ENCODE assay signal across 11 cellular contexts in the genomic region with DNA sequence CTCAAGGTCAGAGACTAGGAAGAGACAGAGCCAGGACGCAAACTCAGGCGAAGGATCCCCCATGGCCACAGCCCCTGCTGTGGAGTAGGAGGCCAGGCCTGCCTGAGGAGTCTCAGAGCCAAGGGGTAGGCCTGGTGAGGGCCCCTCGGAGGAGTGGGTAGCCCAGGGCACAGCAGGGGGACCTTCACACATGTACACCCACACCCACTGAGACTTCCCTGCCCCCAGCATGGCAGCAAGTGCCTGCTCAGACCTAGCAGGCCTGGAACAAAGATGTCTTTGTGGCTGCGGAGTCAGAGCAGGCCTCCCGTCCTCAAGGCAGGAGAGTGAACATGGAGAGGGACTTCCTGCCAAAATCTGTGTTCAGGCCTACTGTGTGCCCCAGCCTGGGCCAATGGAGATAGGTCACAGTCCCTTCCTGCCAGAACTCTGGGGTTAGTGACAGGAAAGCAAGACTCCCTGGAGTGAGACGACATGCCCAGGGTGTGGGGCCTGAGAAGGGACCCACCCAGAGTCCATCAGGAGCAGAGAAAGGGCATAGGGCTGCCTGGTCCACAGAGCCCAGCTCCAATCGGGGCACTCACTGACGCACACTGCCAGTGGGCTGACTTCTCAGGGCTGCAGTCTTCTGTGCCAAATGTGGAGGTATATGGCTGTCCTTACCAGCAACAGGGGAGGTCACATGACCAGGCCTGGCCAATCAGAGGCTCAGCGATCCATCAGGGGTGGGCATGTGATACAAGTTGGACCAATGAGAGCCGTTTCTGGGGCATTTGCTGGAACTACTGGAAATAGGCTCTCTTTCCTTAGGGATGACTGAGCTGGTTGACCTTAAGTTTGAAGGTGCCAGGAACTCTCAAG. TPM values are rescaled to one million over a fixed set of nuclear protein-coding genes. Genes with fewer than 3 reads are reported as not detected.
DNase-seq lines count a peak whose midpoint lies in the region; FAIRE-seq and TF ChIP-seq lines count a peak whose summit lies in the region.
"Had no signal": no experiment of that assay in that cellular context is flagged by ENCODE, and none has a peak within 500 bp of the region (broad histone marks: within the 10 kb centered on the region; RNA-seq: fewer than 3 reads in every experiment).

No MANE protein-coding gene starts in this region.

- H2AFZ ChIP-seq in H1 (ENCODE audit: low read length) (no peak overlapping the region), osteoblast (ENCODE audit: low read length) (no peak overlapping the region)
- H2AFZ ChIP-seq: neural progenitor cell had no signal

- no peak overlapping the region for H3K23ac ChIP-seq in H1 (ENCODE audit: insufficient read length)

- H3K4me1 ChIP-seq in H1 (replicated peaks in 1 of 4; ENCODE audit: control insufficient read depth in 3 of 4, insufficient read depth in 4 of 4, low read length in 3 of 4) (peaks cover 7 to 39% (median 27%) of the 10 kb centered on the region in 4 experiments), osteoblast (ENCODE audit: insufficient read depth, low read length) (no peaks in the 10 kb centered on the region)
- no peaks in the 10 kb centered on the region for H3K4me1 ChIP-seq in effector memory CD4-positive, alpha-beta T cell (ENCODE audit: control insufficient read depth, insufficient read depth, low read length, poor library complexity, severe bottlenecking)

- no peak overlapping the region for H2BK20ac ChIP-seq in H1 (ENCODE audit: low read length)

- H2AK5ac ChIP-seq in H1 (ENCODE audit: low read depth, low read length) = 0 out of 2 replicates have a peak overlapping the region, but pooled peaks have one; percentile 1

- H3K27me3 ChIP-seq in H1 (replicated peaks in 1 of 4; ENCODE audit: control insufficient read depth in 3 of 4, extremely low read depth in 1 of 4, insufficient read depth in 3 of 4, low read length in 3 of 4) (no peaks in the 10 kb centered on the region), osteoblast (ENCODE audit: insufficient read depth, low read length) (peaks cover 21% of the 10 kb centered on the region)
- no peaks in the 10 kb centered on the region for H3K27me3 ChIP-seq in effector memory CD4-positive, alpha-beta T cell (replicated peaks; ENCODE audit: control insufficient read depth, insufficient read depth, low read length, poor library complexity, severe bottlenecking)

- H2BK15ac ChIP-seq in H1 (ENCODE audit: low read length) = peak overlapping the region; percentile 19; the same call in 1 of the 2 replicates

- TF ChIP-seq POLR2A in H1 (IDR thresholded peaks at IDR 0.05; ENCODE audit: control extremely low read depth in 1 of 2, low read depth in 2 of 2, low read length in 2 of 2) = no peak

- no peak overlapping the region; the same call in 1 of the 2 replicates for H4K8ac ChIP-seq in H1 (ENCODE audit: extremely low read depth, insufficient read depth, low read length)

- peak; percentile 13 for DNase-seq in ELR (ENCODE audit: low read depth)
- DNase-seq in KBM-7 = peak; percentile 9
- DNase-seq in H1 (ENCODE audit: low read depth in 1 of 2, low spot score in 2 of 2) = no peak
- peak; percentile 78 for DNase-seq in osteoblast (ENCODE audit: insufficient read length, low spot score, missing footprints)
- no peak for DNase-seq in C1 segment of cervical spinal cord (lab: John Stamatoyannopoulos, UW)
- no peak for DNase-seq in ecto neural progenitor cell (ENCODE audit: low spot score)
- DNase-seq in effector memory CD4-positive, alpha-beta T cell = no peak
- DNase-seq: NCI-H1436 treated with DMSO at 0.1 percent for 48 hours had no signal

- no peak overlapping the region for H3K9ac ChIP-seq in H1 (replicated peaks in 1 of 4; ENCODE audit: extremely low read depth in 1 of 4, low read depth in 3 of 4, low read length in 3 of 4)
- H3K9ac ChIP-seq: neural progenitor cell had no signal

- H3K56ac ChIP-seq in H1 (replicated peaks; ENCODE audit: insufficient read length, low read depth, low read length) = no peak overlapping the region

- H3K79me2 ChIP-seq in H1 (ENCODE audit: control insufficient read depth in 1 of 2, insufficient read depth in 2 of 2, low read length in 2 of 2) (no peaks in the 10 kb centered on the region), osteoblast (ENCODE audit: insufficient read depth, low read length) (no peaks in the 10 kb centered on the region)

- H3K79me1 ChIP-seq in H1 (ENCODE audit: low read depth, low read length) = no peaks in the 10 kb centered on the region; the same call in 1 of the 2 replicates

- H3K27ac ChIP-seq in H1 (ENCODE audit: low read depth, low read length) (0 out of 2 replicates have a peak overlapping the region, but pooled peaks have one; percentile 22), osteoblast (ENCODE audit: low read depth, low read length) (no peak overlapping the region)
- no peak overlapping the region for H3K27ac ChIP-seq in effector memory CD4-positive, alpha-beta T cell (ENCODE audit: insufficient read depth, low read length, poor library complexity, severe bottlenecking)
- H3K27ac ChIP-seq: HL-60, neural progenitor cell had no signal

- no peak for FAIRE-seq in H1 (lab: Jason Lieb, UNC)
- FAIRE-seq: keratinocyte had no signal

- no peak for TF ChIP-seq EP300 in H1 (IDR thresholded peaks at IDR 0.05; ENCODE audit: borderline replicate concordance in 1 of 2, low read depth in 2 of 2, low read length in 2 of 2)

- in situ Hi-C loops in KBM-7 (cut with MboI; ENCODE audit: low pct_unique_long_range_greater_than_20kb, low sequenced_read_pairs) = no loop called here

- POLR2A ChIA-PET in H1 (lab: Charles Lee; ENCODE audit: partially characterized antibody) = interaction anchor here (1.0 kb wide), 1 partner anchor 10 kb away, joined by 3 read pairs; no protein-coding TSS in a partner anchor

- H3K4me3 ChIP-seq in H1 (ENCODE audit: extremely low read depth in 1 of 4, insufficient read depth in 2 of 4, low read depth in 3 of 4, low read length in 4 of 4) (no peak overlapping the region), osteoblast (ENCODE audit: insufficient read depth, low read length) (no peak overlapping the region)
- H3K4me3 ChIP-seq in effector memory CD4-positive, alpha-beta T cell (ENCODE audit: insufficient read depth, low read depth, low read length, poor library complexity, severe bottlenecking) = no peak overlapping the region
- H3K4me3 ChIP-seq: neural progenitor cell had no signal

- no peak overlapping the region for H3K4me2 ChIP-seq in H1 (ENCODE audit: insufficient read depth in 1 of 2, low read depth in 2 of 2, low read length in 2 of 2)
- H3K4me2 ChIP-seq in osteoblast (ENCODE audit: insufficient read depth, low read length) = no peak overlapping the region
- H3K4me2 ChIP-seq: neural progenitor cell had no signal

- H4K91ac ChIP-seq in H1 (replicated peaks; ENCODE audit: insufficient read length, low read length) = peak overlapping the region; percentile 34

- H3K14ac ChIP-seq in H1 (ENCODE audit: insufficient read length) = no peak overlapping the region

- peak overlapping the region; percentile 66 for H3K18ac ChIP-seq in H1 (ENCODE audit: extremely low read depth, low read length)

- H3K4ac ChIP-seq in H1 (replicated peaks; ENCODE audit: insufficient read length, low read depth, low read length) = peak overlapping the region; percentile 55

- peak overlapping the region; percentile 1; the same call in 1 of the 2 replicates for H2BK12ac ChIP-seq in H1 (ENCODE audit: low read depth, low read length)

- no peaks in the 10 kb centered on the region for H4K20me1 ChIP-seq in H1 (replicated peaks in 1 of 2; ENCODE audit: control insufficient read depth in 1 of 2, insufficient read depth in 2 of 2, low read length in 2 of 2)
- no peaks in the 10 kb centered on the region for H4K20me1 ChIP-seq in osteoblast (ENCODE audit: insufficient read depth, low read length)

- CTCF ChIA-PET in H1 (lab: Charles Lee; ENCODE audit: partially characterized antibody) = interaction anchor here (1.2 to 12.2 kb wide), 6 partner anchors 10 to 880 kb away, joined by 3 to 171 read pairs (median 6); no protein-coding TSS in a partner anchor

- H3K36me3 ChIP-seq in H1 (ENCODE audit: control insufficient read depth in 2 of 4, insufficient read depth in 4 of 4, low read length in 3 of 4) = no peaks in the 10 kb centered on the region
- no peaks in the 10 kb centered on the region for H3K36me3 ChIP-seq in osteoblast (ENCODE audit: insufficient read depth, low read length)
- H3K36me3 ChIP-seq in effector memory CD4-positive, alpha-beta T cell (ENCODE audit: control insufficient read depth, insufficient read depth, low read length) = no peaks in the 10 kb centered on the region
- H3K36me3 ChIP-seq: neural progenitor cell had no signal

- TF ChIP-seq CTCF in H1 (IDR thresholded peaks at IDR 0.05; ENCODE audit: control extremely low read depth in 1 of 3, insufficient read depth in 1 of 3, low read depth in 1 of 3, low read length in 3 of 3) (no peak), osteoblast (IDR thresholded peaks at IDR 0.05; ENCODE audit: extremely low read depth, low read depth, low read length) (no peak)

- no peak overlapping the region for H2BK120ac ChIP-seq in H1 (replicated peaks; ENCODE audit: low read depth, low read length)

- WGBS in H1 (ENCODE audit: extremely low coverage in 1 of 2, insufficient coverage in 1 of 2, insufficient read length in 1 of 2, insufficient replicate concordance in 2 of 2, low coverage in 1 of 2, low lambda C conversion rate in 2 of 2, missing lambda C conversion rate in 1 of 2), 2 experiments = 89% methylated on average over 10 of the region's 10 CpGs; no CpG with 5 or more reads in 1 of the 2 experiments

- 0 out of 2 replicates have a peak, but pooled peaks cover 2% of the 10 kb centered on the region for H3K23me2 ChIP-seq in H1 (ENCODE audit: low read depth, low read length)

- H4K5ac ChIP-seq in H1 (ENCODE audit: insufficient read length, low read depth, low read length) = no peak overlapping the region

- no peaks in the 10 kb centered on the region for H3K9me3 ChIP-seq in H1 (ENCODE audit: insufficient read depth in 2 of 2, low read depth in 1 of 2, low read length in 1 of 2)
- no peaks in the 10 kb centered on the region for H3K9me3 ChIP-seq in osteoblast (ENCODE audit: low read depth, low read length)
- no peaks in the 10 kb centered on the region for H3K9me3 ChIP-seq in effector memory CD4-positive, alpha-beta T cell (ENCODE audit: control insufficient read depth, low read length)

- no peak for TF ChIP-seq RAD21 in H1 (IDR thresholded peaks at IDR 0.05 in 1 of 2, conservative IDR thresholded peaks at IDR 0.05 in 1 of 2; ENCODE audit: low read depth in 2 of 2, low read length in 2 of 2)

- H2BK5ac ChIP-seq in H1 (ENCODE audit: low read depth, low read length) = 0 out of 2 replicates have a peak overlapping the region, but pooled peaks have one; percentile 30

RNA-seq across cellular contexts. Expression of a gene that starts 2.3 kb away (rescaled TPM):
- 6.4 and 6.9 TPM in 2 replicates for total RNA-seq in H1 (2021; fragmentation: NEBNext Ultra II Directional; extraction: Animal tissue kit (Norgen Biotek cat#: 25700))
- polyA plus RNA-seq in H1 (2011; rRNA removed) = 2.5 and 3.5 TPM in 2 replicates
- polyA plus RNA-seq in H1 (2011; cell fraction: cytosol; rRNA removed) = 3.7 TPM
- polyA plus RNA-seq in H1 (2011; cell fraction: nucleus; rRNA removed) = 25.9 TPM
- polyA plus RNA-seq in H1 (2012, experiment 1 of 2) = 4.3 to 7.8 TPM (median 5.2 TPM) in 4 replicates
- polyA plus RNA-seq in H1 (2012, experiment 2 of 2) = 1.2 TPM
- polyA plus RNA-seq in H1 (2013, experiment 1 of 2) = 2.0 TPM
- 1.8 TPM for polyA plus RNA-seq in H1 (2013, experiment 2 of 2)
- polyA minus RNA-seq in H1 (2011; rRNA and poly(A)+ RNA removed) = 1.9 and 4.6 TPM in 2 replicates
- polyA minus RNA-seq in H1 (2011; cell fraction: cytosol; rRNA and poly(A)+ RNA removed) = 1.8 TPM
- polyA minus RNA-seq in H1 (2011; cell fraction: nucleus; rRNA and poly(A)+ RNA removed) = 9.1 TPM
- total RNA-seq in osteoblast = under 0.01 and 1.4 TPM in 2 replicates

Comparison
In these comparisons a context has a peak if more than half of its experiments do, and no peak if none do; other contexts are left out.
1. DNase-seq: peak in ELR (single experiment), KBM-7 (single experiment) and osteoblast (single experiment); none in H1 (0 of 2), C1 segment of cervical spinal cord (0 of 14), ecto neural progenitor cell (single experiment) and effector memory CD4-positive, alpha-beta T cell (0 of 3).